Comparison of ENCODE assay signal across 26 cellular contexts in genomic region chr9:129456549-129457324, GRCh38.
DNase-seq lines count a peak whose midpoint lies in the region; ATAC-seq and TF ChIP-seq lines count a peak whose summit lies in the region.
"Had no signal": no experiment of that assay in that cellular context is flagged by ENCODE, and none has a peak within 500 bp of the region (broad histone marks: within the 10 kb centered on the region; RNA-seq: fewer than 3 reads in every experiment).

No MANE protein-coding gene starts in this region.

- no peaks in the 10 kb centered on the region for H3K27me3 ChIP-seq in hepatocyte
- H3K27me3 ChIP-seq: colonic mucosa, esophagus squamous epithelium, left lung, sigmoid colon, SJSA1 had no signal

- POLR2A ChIA-PET in activated CD4-positive, alpha-beta T cell treated with anti-CD3 and anti-CD28 coated beads, Interleukin-2, amount 10 ng/mL, durations not matched to agents 7 days and 5 days (lab: Charles Lee): no interaction called here

- H3K4me2 ChIP-seq in hepatocyte: no peak overlapping the region

- DNase-seq in activated CD4-positive, alpha-beta T cell treated with anti-CD3 and anti-CD28 coated beads, Interleukin-2, amount 10 ng/mL, durations not matched to agents 7 days and 5 days: no peak
- DNase-seq in activated CD4-positive, alpha-beta T cell treated with anti-CD3 and anti-CD28 coated beads, Interleukin-2, amount 50 U/mL, for 1 hour: no peak
- DNase-seq in T-helper 17 cell (no peak), hepatocyte (ENCODE audit: low spot score) (no peak), HUDEP-2 (lab: John Stamatoyannopoulos, UW; ENCODE audit: unreplicated experiment in 76 of 76) (no peak), globus pallidus (ENCODE audit: low spot score) (no peak)
- DNase-seq in stimulated activated effector memory CD8-positive, alpha-beta T cell treated with anti-CD3 and anti-CD28 coated beads, Interleukin-12 subunit alpha, Interleukin-12 subunit beta, amount 100 ng/mL, for 72 hours (ENCODE audit: low spot score in 2 of 2): no peak
- DNase-seq: activated gamma-delta T cell treated with Interleukin-2 at 50 U/mL for 16 hours; AML-193; amygdala; colonic mucosa; DND-41; endodermal cell; esophagus squamous epithelium; hippocampal formation; NCI-H1048; NCI-H187; NCI-H526; sigmoid colon; stimulated activated CD8-positive, alpha-beta memory T cell treated with anti-CD3 and anti-CD28 coated beads, Interleukin-4, amount 100 ng/mL, for 48 hours had no signal

- no peak for TF ChIP-seq CTCF in hepatocyte (IDR thresholded peaks at IDR 0.05; ENCODE audit: poor library complexity)

- no peaks in the 10 kb centered on the region for H4K20me1 ChIP-seq in hepatocyte (ENCODE audit: insufficient read depth, poor library complexity, severe bottlenecking)

- no peak overlapping the region for H3K4me3 ChIP-seq in hepatocyte
- H3K4me3 ChIP-seq: colonic mucosa, esophagus squamous epithelium, left lung, prostate gland, sigmoid colon, SJSA1 had no signal

- H3K4me1 Mint-ChIP-seq in activated CD4-positive, alpha-beta T cell treated with anti-CD3 and anti-CD28 coated beads, Interleukin-2, amount 10 ng/mL, durations not matched to agents 7 days and 5 days: peaks cover 46% of the 10 kb centered on the region
- H3K4me1 Mint-ChIP-seq in T-helper 17 cell: peaks cover 29% of the 10 kb centered on the region
- H3K4me1 Mint-ChIP-seq in stimulated activated effector memory CD8-positive, alpha-beta T cell treated with anti-CD3 and anti-CD28 coated beads, Interleukin-12 subunit alpha, Interleukin-12 subunit beta, amount 100 ng/mL, for 72 hours: peaks cover 46% of the 10 kb centered on the region

- H2AFZ ChIP-seq in hepatocyte: no peak overlapping the region

- peak overlapping the region; percentile 15 for H3K27ac Mint-ChIP-seq in activated CD4-positive, alpha-beta T cell treated with anti-CD3 and anti-CD28 coated beads, Interleukin-2, amount 10 ng/mL, durations not matched to agents 7 days and 5 days
- peak overlapping the region; percentile 94 for H3K27ac Mint-ChIP-seq in T-helper 17 cell
- H3K27ac Mint-ChIP-seq in stimulated activated effector memory CD8-positive, alpha-beta T cell treated with anti-CD3 and anti-CD28 coated beads, Interleukin-12 subunit alpha, Interleukin-12 subunit beta, amount 100 ng/mL, for 72 hours: no peak overlapping the region
- H3K27ac Mint-ChIP-seq: endodermal cell had no signal

- H3K9me3 ChIP-seq in T-helper 17 cell (ENCODE audit: control insufficient read depth, low read length, poor library complexity, severe bottlenecking) (no peaks in the 10 kb centered on the region), hepatocyte (ENCODE audit: low read depth) (no peaks in the 10 kb centered on the region)
- H3K9me3 ChIP-seq: colonic mucosa, esophagus squamous epithelium, left lung, prostate gland, sigmoid colon, SJSA1 had no signal

- CTCF ChIA-PET in activated CD4-positive, alpha-beta T cell treated with anti-CD3 and anti-CD28 coated beads, Interleukin-2, amount 10 ng/mL, durations not matched to agents 7 days and 5 days (lab: Charles Lee): no interaction called here

- H3K36me3 ChIP-seq in hepatocyte (replicated peaks; ENCODE audit: insufficient read depth, low read depth): no peaks in the 10 kb centered on the region
- H3K36me3 ChIP-seq: colonic mucosa, esophagus squamous epithelium, left lung, prostate gland, sigmoid colon, SJSA1 had no signal

- H3K4me1 ChIP-seq in hepatocyte (ENCODE audit: insufficient read depth): peaks cover 54% of the 10 kb centered on the region

- no peaks in the 10 kb centered on the region for H3K9me2 ChIP-seq in hepatocyte (replicated peaks; ENCODE audit: insufficient read depth)

- H3K79me2 ChIP-seq in hepatocyte: peaks cover 2% of the 10 kb centered on the region

- H3K27me3 Mint-ChIP-seq in activated CD4-positive, alpha-beta T cell treated with anti-CD3 and anti-CD28 coated beads, Interleukin-2, amount 10 ng/mL, durations not matched to agents 7 days and 5 days: peaks cover 7% of the 10 kb centered on the region
- no peaks in the 10 kb centered on the region for H3K27me3 Mint-ChIP-seq in T-helper 17 cell

- no peak overlapping the region for H3K4me3 Mint-ChIP-seq in activated CD4-positive, alpha-beta T cell treated with anti-CD3 and anti-CD28 coated beads, Interleukin-2, amount 10 ng/mL, durations not matched to agents 7 days and 5 days
- no peak overlapping the region for H3K4me3 Mint-ChIP-seq in T-helper 17 cell
- peak overlapping the region; percentile 2 for H3K4me3 Mint-ChIP-seq in stimulated activated effector memory CD8-positive, alpha-beta T cell treated with anti-CD3 and anti-CD28 coated beads, Interleukin-12 subunit alpha, Interleukin-12 subunit beta, amount 100 ng/mL, for 72 hours
- H3K4me3 Mint-ChIP-seq: endodermal cell, neural crest cell had no signal

- 97% methylated on average over 3 of the region's 3 CpGs for WGBS in hepatocyte (ENCODE audit: low lambda C conversion rate, missing lambda C conversion rate)

- H3K36me3 Mint-ChIP-seq in activated CD4-positive, alpha-beta T cell treated with anti-CD3 and anti-CD28 coated beads, Interleukin-2, amount 10 ng/mL, durations not matched to agents 7 days and 5 days (ENCODE audit: low read depth): no peaks in the 10 kb centered on the region
- H3K36me3 Mint-ChIP-seq in T-helper 17 cell (ENCODE audit: low read depth): no peaks in the 10 kb centered on the region
- H3K36me3 Mint-ChIP-seq in stimulated activated effector memory CD8-positive, alpha-beta T cell treated with anti-CD3 and anti-CD28 coated beads, Interleukin-12 subunit alpha, Interleukin-12 subunit beta, amount 100 ng/mL, for 72 hours: peaks cover 11% of the 10 kb centered on the region

- no peaks in the 10 kb centered on the region for H3K9me3 Mint-ChIP-seq in activated CD4-positive, alpha-beta T cell treated with anti-CD3 and anti-CD28 coated beads, Interleukin-2, amount 10 ng/mL, durations not matched to agents 7 days and 5 days
- H3K9me3 Mint-ChIP-seq in stimulated activated effector memory CD8-positive, alpha-beta T cell treated with anti-CD3 and anti-CD28 coated beads, Interleukin-12 subunit alpha, Interleukin-12 subunit beta, amount 100 ng/mL, for 72 hours: no peaks in the 10 kb centered on the region
- H3K9me3 Mint-ChIP-seq: endodermal cell had no signal

- peak overlapping the region; percentile 83 for H3K27ac ChIP-seq in hepatocyte
- H3K27ac ChIP-seq: colonic mucosa, prostate gland, SJSA1, VCaP had no signal

- ATAC-seq in T-helper 17 cell (no peak), GM18517 (IDR thresholded peaks at IDR 0.05; ENCODE audit: unreplicated experiment) (no peak)
- no peak for ATAC-seq in stimulated activated effector memory CD8-positive, alpha-beta T cell treated with anti-CD3 and anti-CD28 coated beads, Interleukin-12 subunit alpha, Interleukin-12 subunit beta, amount 100 ng/mL, for 72 hours
- ATAC-seq: left lung had no signal
